8 cellular contexts compared by ENCODE assay signal in the genomic region with DNA sequence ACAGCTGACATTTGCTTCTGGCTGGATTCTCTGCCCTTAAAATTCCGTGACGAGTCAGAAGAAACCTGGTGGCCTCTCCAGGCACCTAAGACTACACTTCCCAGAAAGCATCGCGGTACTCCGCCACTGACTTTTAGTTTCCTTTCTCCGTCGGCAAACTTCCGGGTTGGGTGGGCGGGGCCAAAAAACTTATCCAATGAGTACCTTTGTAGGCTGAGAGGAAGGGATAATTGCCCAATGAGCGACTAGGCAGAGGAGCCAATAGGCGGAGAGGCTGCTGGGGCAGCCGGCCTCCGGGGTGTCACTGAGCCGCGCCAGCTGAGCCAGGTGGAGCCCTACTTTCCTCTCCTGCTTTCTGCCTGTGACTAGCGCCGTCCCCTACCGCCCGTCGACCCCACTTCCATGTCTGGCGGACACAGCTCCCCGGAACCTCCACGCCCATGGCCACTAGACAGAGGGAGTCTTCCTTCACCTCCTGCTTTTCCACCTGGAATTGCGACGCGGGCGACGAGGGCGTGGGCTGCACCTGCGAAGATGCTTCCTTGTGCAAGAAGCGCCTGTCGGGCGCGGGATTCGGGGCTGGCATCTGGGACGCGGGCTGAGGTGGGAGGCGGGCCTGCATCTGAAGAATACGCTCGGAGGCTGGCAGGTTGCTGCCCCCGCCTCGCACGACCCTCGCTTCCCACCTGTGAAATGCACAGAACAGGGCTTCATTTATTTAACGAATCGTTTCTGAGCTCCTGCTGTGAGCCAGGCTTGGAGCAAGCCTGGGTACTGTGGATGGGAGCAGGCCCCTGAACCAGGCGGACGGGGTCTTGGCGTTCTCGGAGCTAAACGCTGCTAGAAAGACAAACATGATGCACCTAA. TPM values are rescaled to one million over a fixed set of nuclear protein-coding genes. Genes with fewer than 3 reads are reported as not detected.
DNase-seq lines count a peak whose midpoint lies in the region; ATAC-seq lines count a peak whose summit lies in the region.

No MANE protein-coding gene starts in this region.

- H3K27ac Mint-ChIP-seq in IgD-negative memory B cell: peak overlapping the region; percentile 40 to 96 (median 76)

- 1% methylated on average over 51 of the region's 51 CpGs for WGBS in esophagus, 2 donors

- peak; percentile 87 for ATAC-seq in GM21576 (IDR thresholded peaks at IDR 0.05; ENCODE audit: unreplicated experiment)

- no peaks in the 10 kb centered on the region for H3K36me3 ChIP-seq in esophagus (ENCODE audit: control insufficient read depth in 2 of 2, insufficient read depth in 2 of 2, low read length in 1 of 2)
- H3K36me3 ChIP-seq in mucosa of rectum (ENCODE audit: control insufficient read depth in 2 of 2, insufficient read depth in 2 of 2, low read length in 2 of 2): no peaks in the 10 kb centered on the region

- no peaks in the 10 kb centered on the region for H3K9me3 Mint-ChIP-seq in IgD-negative memory B cell

- H3K9me3 ChIP-seq in esophagus (ENCODE audit: control insufficient read depth in 2 of 2, insufficient read depth in 1 of 2, low read depth in 1 of 2, low read length in 1 of 2): no peaks in the 10 kb centered on the region
- H3K9me3 ChIP-seq in mucosa of rectum (ENCODE audit: control insufficient read depth in 2 of 2, low read length in 2 of 2): no peaks in the 10 kb centered on the region

- no peaks in the 10 kb centered on the region for H3K36me3 Mint-ChIP-seq in IgD-negative memory B cell

- H3K27me3 Mint-ChIP-seq in IgD-negative memory B cell: no peaks in the 10 kb centered on the region

- peak overlapping the region; percentile 77 to 87 for H3K4me3 ChIP-seq in esophagus (ENCODE audit: low read depth in 1 of 2, low read length in 2 of 2)
- H3K4me3 ChIP-seq in mucosa of rectum (ENCODE audit: low read length in 2 of 2): peak overlapping the region; percentile 90 to 91

- H3K27ac ChIP-seq in esophagus (ENCODE audit: low read depth in 2 of 2, low read length in 1 of 2) (peak overlapping the region; percentile 66 to 81), mucosa of rectum (ENCODE audit: low read depth in 2 of 2, low read length in 2 of 2) (peak overlapping the region; percentile 39 to 77)

- peaks cover 13 to 46% (median 30%) of the 10 kb centered on the region in 3 donors for H3K4me1 Mint-ChIP-seq in IgD-negative memory B cell

- H3K4me1 ChIP-seq in esophagus (ENCODE audit: control insufficient read depth in 2 of 2, insufficient read depth in 2 of 2, low read length in 1 of 2) (peaks cover 0 to 3% of the 10 kb centered on the region in 2 donors), mucosa of rectum (ENCODE audit: control insufficient read depth in 2 of 2, insufficient read depth in 2 of 2, low read length in 2 of 2) (peaks cover 8 to 13% of the 10 kb centered on the region in 2 donors)

- DNase-seq in DMS114 treated with DMSO at 0.1 percent for 48 hours (lab: John Stamatoyannopoulos, UW; ENCODE audit: unreplicated experiment) (peak; percentile 93), OCI-M1 (lab: John Stamatoyannopoulos, UW) (peak; percentile 97)
- DNase-seq in activated T-cell treated with anti-CD3 and anti-CD28 coated beads, Interleukin-2, amount 50 U/mL, for 1 hour: peak; percentile 83
- DNase-seq in stimulated activated CD8-positive, alpha-beta memory T cell treated with anti-CD3 and anti-CD28 coated beads, Interleukin-4, amount 100 ng/mL, for 4 hours (ENCODE audit: low read depth in 2 of 2, low spot score in 1 of 2): peak; percentile 77 to 79

- H3K27me3 ChIP-seq in esophagus (ENCODE audit: control insufficient read depth in 1 of 2, insufficient read depth in 2 of 2, low read length in 2 of 2): no peaks in the 10 kb centered on the region
- no peaks in the 10 kb centered on the region for H3K27me3 ChIP-seq in mucosa of rectum (ENCODE audit: control insufficient read depth in 2 of 2, insufficient read depth in 2 of 2, low read length in 2 of 2)

- peak overlapping the region; percentile 79 to 80 for H3K9ac ChIP-seq in mucosa of rectum (ENCODE audit: low read depth in 1 of 2, low read length in 2 of 2)

- peak overlapping the region; percentile 61 to 97 (median 96) for H3K4me3 Mint-ChIP-seq in IgD-negative memory B cell

RNA-seq across cellular contexts. Expression of a gene that starts 16.5 kb away (rescaled TPM):
- polyA plus RNA-seq in IgD-negative memory B cell (153 TPM), esophagus (10 to 100 TPM; 21.7 to 25.0 TPM)

Comparison
In these comparisons a context has a peak if more than half of its experiments do, and no peak if none do; other contexts are left out.
1. Peak in every context shown above with its lines: DNase-seq, ATAC-seq, H3K4me3 ChIP-seq and H3K27ac ChIP-seq.